Comparison of ENCODE assay signal across 11 cellular contexts in genomic region chr15:100733088-100733487, GRCh38.
DNase-seq lines count a peak whose midpoint lies in the region; ATAC-seq, FAIRE-seq and TF ChIP-seq lines count a peak whose summit lies in the region.
"Had no signal": no experiment of that assay in that cellular context is flagged by ENCODE, and none has a peak within 500 bp of the region (broad histone marks: within the 10 kb centered on the region; RNA-seq: fewer than 3 reads in every experiment).

No MANE protein-coding gene starts in this region.

- POLR2A ChIA-PET in activated CD4-positive, alpha-beta memory T cell treated with anti-CD3 and anti-CD28 coated beads, Interleukin-2, amount 10 ng/mL, durations not matched to agents 7 days and 5 days (lab: Charles Lee), result no interaction called here

- H3K4me3 Mint-ChIP-seq in activated CD4-positive, alpha-beta memory T cell treated with anti-CD3 and anti-CD28 coated beads, Interleukin-2, amount 10 ng/mL, durations not matched to agents 7 days and 5 days, result no peak overlapping the region

- FAIRE-seq in GM19239 (lab: Jason Lieb, UNC), result no peak

- H3K27me3 Mint-ChIP-seq in activated CD4-positive, alpha-beta memory T cell treated with anti-CD3 and anti-CD28 coated beads, Interleukin-2, amount 10 ng/mL, durations not matched to agents 7 days and 5 days, result no peaks in the 10 kb centered on the region

- no peaks in the 10 kb centered on the region for H3K9me3 Mint-ChIP-seq in activated CD4-positive, alpha-beta memory T cell treated with anti-CD3 and anti-CD28 coated beads, Interleukin-2, amount 10 ng/mL, durations not matched to agents 7 days and 5 days

- H3K36me3 Mint-ChIP-seq in activated CD4-positive, alpha-beta memory T cell treated with anti-CD3 and anti-CD28 coated beads, Interleukin-2, amount 10 ng/mL, durations not matched to agents 7 days and 5 days (ENCODE audit: low read depth), result no peaks in the 10 kb centered on the region

- no peak overlapping the region for H3K27ac Mint-ChIP-seq in activated CD4-positive, alpha-beta memory T cell treated with anti-CD3 and anti-CD28 coated beads, Interleukin-2, amount 10 ng/mL, durations not matched to agents 7 days and 5 days

- no peaks in the 10 kb centered on the region for H3K4me1 Mint-ChIP-seq in activated CD4-positive, alpha-beta memory T cell treated with anti-CD3 and anti-CD28 coated beads, Interleukin-2, amount 10 ng/mL, durations not matched to agents 7 days and 5 days

- peak overlapping the region; percentile 39; the same call in 1 of the 2 replicates for H3K27ac ChIP-seq in VCaP
- H3K27ac ChIP-seq: tibial artery had no signal

- no peak for TF ChIP-seq CTCF in VCaP (conservative IDR thresholded peaks at IDR 0.05)

- CTCF ChIA-PET in activated CD4-positive, alpha-beta memory T cell treated with anti-CD3 and anti-CD28 coated beads, Interleukin-2, amount 10 ng/mL, durations not matched to agents 7 days and 5 days (lab: Charles Lee), result no interaction called here

- ATAC-seq in sciatic nerve (peak; percentile 75), GM19351 (IDR thresholded peaks at IDR 0.05; ENCODE audit: unreplicated experiment) (no peak)

- intact Hi-C loops in sciatic nerve (cut with DNase I), result no loop called here

- DNase-seq in GM04504 (ENCODE audit: low read depth), result peak; percentile 92
- DNase-seq in fibroblast of the conjunctiva (ENCODE audit: low read depth), result peak; percentile 58
- no peak for DNase-seq in sciatic nerve (ENCODE audit: low spot score)
- DNase-seq in activated CD4-positive, alpha-beta memory T cell treated with anti-CD3 and anti-CD28 coated beads, Interleukin-2, amount 10 ng/mL, durations not matched to agents 7 days and 5 days, result no peak
- no peak for DNase-seq in glomerular visceral epithelial cell (ENCODE audit: extremely low spot score)
- DNase-seq in GM19239 (ENCODE audit: insufficient read length, low spot score), result no peak
- DNase-seq: DND-41, nucleus accumbens, tibial artery had no signal

Comparison
In these comparisons a context has a peak if more than half of its experiments do, and no peak if none do; other contexts are left out.
1. DNase-seq: peak in GM04504 (single experiment) and fibroblast of the conjunctiva (single experiment); none in sciatic nerve (single experiment), activated CD4-positive, alpha-beta memory T cell treated with anti-CD3 and anti-CD28 coated beads, Interleukin-2, amount 10 ng/mL, durations not matched to agents 7 days and 5 days (single experiment), glomerular visceral epithelial cell (single experiment) and GM19239 (single experiment).